Comparison of ENCODE assay signal across 18 cellular contexts in the genomic region with DNA sequence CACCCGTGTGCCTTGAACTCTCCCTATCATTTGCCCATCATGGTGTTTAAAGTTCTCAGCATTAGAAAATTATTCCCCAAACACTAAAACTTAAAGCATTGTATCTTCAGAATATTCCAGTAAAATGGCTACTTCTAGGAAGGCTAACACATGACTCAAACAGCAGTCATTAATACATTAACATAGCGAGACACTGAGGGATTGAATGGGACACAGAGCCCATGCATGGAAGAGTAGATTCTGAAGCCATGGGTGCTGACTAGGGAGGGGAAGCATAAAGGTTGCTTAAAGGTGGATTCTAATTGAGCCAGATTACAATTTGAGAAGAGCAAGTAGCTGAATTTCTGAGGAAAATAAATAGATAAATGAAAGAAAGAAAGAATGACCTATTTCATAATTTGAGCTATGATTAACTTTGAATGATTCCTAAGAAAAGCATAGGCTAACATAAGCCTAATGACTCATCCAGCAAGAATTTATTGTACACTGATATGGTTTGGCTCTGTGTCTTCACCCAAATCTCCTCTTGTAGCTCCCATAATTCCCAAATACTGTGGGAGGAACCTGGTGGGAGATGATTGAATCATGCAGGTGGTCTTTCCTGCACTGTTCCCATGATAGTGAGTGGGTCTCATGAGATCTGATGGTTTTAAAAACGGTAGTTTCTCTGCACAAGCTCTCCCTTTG.
A peak's percentile ranks its signal among the peaks of the same experiment; 100 is the strongest.
DNase-seq lines count a peak whose midpoint lies in the region; ATAC-seq, FAIRE-seq and TF ChIP-seq lines count a peak whose summit lies in the region.
"Had no signal": no experiment of that assay in that cellular context is flagged by ENCODE, and none has a peak within 500 bp of the region (broad histone marks: within the 10 kb centered on the region; RNA-seq: fewer than 3 reads in every experiment).

No MANE protein-coding gene starts in this region.

- CTCF ChIA-PET in PC-3 (lab: Charles Lee) = no interaction called here

- no peaks in the 10 kb centered on the region for H3K9me3 Mint-ChIP-seq in stimulated activated naive CD8-positive, alpha-beta T cell treated with anti-CD3 and anti-CD28 coated beads, Interleukin-15, amount 100 ng/mL, for 72 hours
- H3K9me3 Mint-ChIP-seq: activated T-cell treated with anti-CD3 and anti-CD28 coated beads, Interleukin-2, amount 50 U/mL, for 4 hours; nephron progenitor cell had no signal

- H3K27me3 ChIP-seq in PC-3 (ENCODE audit: low read length) = no peaks in the 10 kb centered on the region
- no peaks in the 10 kb centered on the region for H3K27me3 ChIP-seq in bronchial epithelial cell (ENCODE audit: control insufficient read depth, insufficient read depth, low read length)
- H3K27me3 ChIP-seq: adrenal gland had no signal

- H3K79me2 ChIP-seq in PC-3 (ENCODE audit: low read length) = no peaks in the 10 kb centered on the region

- no peak overlapping the region for H3K4me3 ChIP-seq in PC-3 (ENCODE audit: low read length)
- H3K4me3 ChIP-seq in bronchial epithelial cell (ENCODE audit: low read depth, low read length) = no peak overlapping the region
- H3K4me3 ChIP-seq: adrenal gland, coronary artery, thoracic aorta had no signal

- no peak overlapping the region for H3K27ac Mint-ChIP-seq in stimulated activated naive CD8-positive, alpha-beta T cell treated with anti-CD3 and anti-CD28 coated beads, Interleukin-15, amount 100 ng/mL, for 72 hours
- H3K27ac Mint-ChIP-seq: nephron progenitor cell had no signal

- H2AFZ ChIP-seq in PC-3 (ENCODE audit: low read length) = peak overlapping the region; percentile 42; the same call in 1 of the 2 replicates

- BruUV-seq in PC-3 (replicated peaks; lab: Mats Ljungman, UMichigan) = no TSS peak

- H3K9me3 ChIP-seq in PC-3 (ENCODE audit: low read length) = no peaks in the 10 kb centered on the region
- H3K9me3 ChIP-seq: adrenal gland, thoracic aorta had no signal

- H3K4me1 Mint-ChIP-seq in stimulated activated naive CD8-positive, alpha-beta T cell treated with anti-CD3 and anti-CD28 coated beads, Interleukin-15, amount 100 ng/mL, for 72 hours = no peaks in the 10 kb centered on the region
- H3K4me1 Mint-ChIP-seq: nephron progenitor cell had no signal

- POLR2A ChIA-PET in PC-3 (lab: Charles Lee; ENCODE audit: unreplicated experiment) = no interaction called here

- intact Hi-C loops in PC-3 (cut with micrococcal nuclease) = no loop called here

- TF ChIP-seq CTCF in PC-3 (conservative IDR thresholded peaks at IDR 0.05; ENCODE audit: low read depth, low read length) = no peak
- no peak for TF ChIP-seq CTCF in bronchial epithelial cell (IDR thresholded peaks at IDR 0.05; ENCODE audit: insufficient read depth, low read length, severe bottlenecking)

- H3K4me2 ChIP-seq in PC-3 (ENCODE audit: low read length) = peak overlapping the region; percentile 62

- peak overlapping the region; percentile 55 for H3K27ac ChIP-seq in PC-3 (ENCODE audit: low read length)
- H3K27ac ChIP-seq: adrenal gland, coronary artery, thoracic aorta had no signal

- peaks cover 44% of the 10 kb centered on the region for H3K4me1 ChIP-seq in PC-3 (ENCODE audit: insufficient read depth, low read length)
- H3K4me1 ChIP-seq: adrenal gland had no signal

- H3K27me3 Mint-ChIP-seq in stimulated activated naive CD8-positive, alpha-beta T cell treated with anti-CD3 and anti-CD28 coated beads, Interleukin-15, amount 100 ng/mL, for 72 hours = no peaks in the 10 kb centered on the region

- H3K9ac ChIP-seq in PC-3 (ENCODE audit: low read length) = no peak overlapping the region

- no peak overlapping the region for H3K4me3 Mint-ChIP-seq in stimulated activated naive CD8-positive, alpha-beta T cell treated with anti-CD3 and anti-CD28 coated beads, Interleukin-15, amount 100 ng/mL, for 72 hours
- H3K4me3 Mint-ChIP-seq: activated T-cell treated with anti-CD3 and anti-CD28 coated beads, Interleukin-2, amount 50 U/mL, for 4 hours; nephron progenitor cell had no signal

- FAIRE-seq in bronchial epithelial cell (lab: Jason Lieb, UNC) = no peak

- ATAC-seq in PC-3 = peak; percentile 56
- ATAC-seq in stimulated activated naive CD8-positive, alpha-beta T cell treated with anti-CD3 and anti-CD28 coated beads, Interleukin-15, amount 100 ng/mL, for 72 hours = no peak
- ATAC-seq in HG03378 (IDR thresholded peaks at IDR 0.05; ENCODE audit: unreplicated experiment) = no peak
- ATAC-seq: activated T-cell treated with anti-CD3 and anti-CD28 coated beads, Interleukin-2, amount 50 U/mL, for 4 hours had no signal

- no peaks in the 10 kb centered on the region for H3K9me2 ChIP-seq in PC-3 (replicated peaks; ENCODE audit: low read length)

- H3K36me3 ChIP-seq in PC-3 (ENCODE audit: low read depth, low read length) (no peaks in the 10 kb centered on the region), bronchial epithelial cell (ENCODE audit: control insufficient read depth, insufficient read depth, low read length) (no peaks in the 10 kb centered on the region)
- H3K36me3 ChIP-seq: adrenal gland, thoracic aorta had no signal

- no peaks in the 10 kb centered on the region for H3F3A ChIP-seq in PC-3 (ENCODE audit: low read length, unreplicated experiment)

- DNase-seq in COLO829 (ENCODE audit: low spot score) = peak; percentile 40
- DNase-seq in PC-3 = peak; percentile 54
- DNase-seq in bronchial epithelial cell (ENCODE audit: low read depth) = peak; percentile 87
- peak; percentile 63 for DNase-seq in kidney glomerular epithelial cell (lab: John Stamatoyannopoulos, UW)
- DNase-seq in stimulated activated naive CD8-positive, alpha-beta T cell treated with anti-CD3 and anti-CD28 coated beads, Interleukin-15, amount 100 ng/mL, for 72 hours = no peak
- no peak for DNase-seq in NCI-H146 (lab: John Stamatoyannopoulos, UW)
- no peak for DNase-seq in anterior cingulate cortex (lab: John Stamatoyannopoulos, UW)
- DNase-seq: activated CD4-positive, alpha-beta T cell treated with anti-CD3 and anti-CD28 coated beads, Interleukin-2, amount 50 U/mL, for 1 hour; activated T-cell treated with anti-CD3 and anti-CD28 coated beads, Interleukin-2, amount 50 U/mL, for 4 hours; adrenal gland; NCI-H2171; nephron progenitor cell; retina; SHP77; stimulated activated CD4-positive, alpha-beta T cell treated with anti-CD3 and anti-CD28 coated beads, Interleukin-2, amount 100 ng/mL, for 24 hours had no signal

- H4K20me1 ChIP-seq in PC-3 (ENCODE audit: low read length) = no peaks in the 10 kb centered on the region

Comparison
In these comparisons a context has a peak if more than half of its experiments do, and no peak if none do; other contexts are left out.
1. DNase-seq: peak in COLO829 (single experiment), PC-3 (single experiment), bronchial epithelial cell (single experiment) and kidney glomerular epithelial cell (single experiment); none in stimulated activated naive CD8-positive, alpha-beta T cell treated with anti-CD3 and anti-CD28 coated beads, Interleukin-15, amount 100 ng/mL, for 72 hours (0 of 2), NCI-H146 (single experiment) and anterior cingulate cortex (0 of 58).